In the genomic region with DNA sequence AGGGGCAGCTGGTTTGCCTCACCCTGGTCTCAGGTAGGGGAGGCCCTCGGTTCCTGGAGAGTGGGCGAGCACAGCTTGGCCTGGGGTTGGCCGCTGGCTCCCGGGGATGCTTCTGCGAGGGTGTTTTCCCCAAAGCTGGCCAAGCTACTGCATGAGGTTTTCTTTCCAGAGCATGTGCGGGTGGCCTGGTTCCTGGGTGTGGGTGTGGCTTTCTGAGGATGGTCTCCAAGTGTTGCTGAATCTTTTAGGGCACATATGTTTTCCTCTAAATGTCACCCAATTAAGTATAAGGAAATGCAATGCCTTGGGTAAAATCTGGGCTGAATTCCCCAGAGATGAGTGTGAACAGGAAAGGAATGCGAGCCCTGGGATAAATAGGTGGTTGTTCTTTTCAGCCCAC, we compare ENCODE assay signal across 16 cellular contexts.
DNase-seq lines count a peak whose midpoint lies in the region; ATAC-seq and TF ChIP-seq lines count a peak whose summit lies in the region.
"Had no signal": no experiment of that assay in that cellular context is flagged by ENCODE, and none has a peak within 500 bp of the region (broad histone marks: within the 10 kb centered on the region; RNA-seq: fewer than 3 reads in every experiment).

No MANE protein-coding gene starts in this region.

- H4K91ac ChIP-seq in neuronal stem cell (ENCODE audit: low read depth, low read length, poor library complexity), result no peak overlapping the region

- no peak for TF ChIP-seq CTCF in GM10266 (IDR thresholded peaks at IDR 0.05; ENCODE audit: control insufficient read depth, insufficient read depth, low read depth, missing control alignments)

- peaks cover 0 to 3% of the 10 kb centered on the region in 2 donors for H3K4me1 ChIP-seq in neuronal stem cell (ENCODE audit: control insufficient read depth in 2 of 2, insufficient read depth in 1 of 2, low read depth in 1 of 2, low read length in 2 of 2)
- H3K4me1 ChIP-seq: BE2C, body of pancreas, left ventricle myocardium inferior had no signal

- no peak overlapping the region for H2BK15ac ChIP-seq in neuronal stem cell (ENCODE audit: low read length)

- no peak overlapping the region for H3K23ac ChIP-seq in neuronal stem cell (ENCODE audit: low read depth, low read length, poor library complexity)

- no peak overlapping the region for H3K4ac ChIP-seq in neuronal stem cell (ENCODE audit: low read length)

- H2AK5ac ChIP-seq in neuronal stem cell (ENCODE audit: low read depth, low read length), result no peak overlapping the region

- H3K18ac ChIP-seq in neuronal stem cell (ENCODE audit: low read length), result peak overlapping the region; percentile 86

- no peak overlapping the region for H4K8ac ChIP-seq in neuronal stem cell (ENCODE audit: low read depth, low read length)

- H3K4me3 ChIP-seq in MG63, result no peak overlapping the region
- H3K4me3 ChIP-seq in neuronal stem cell (ENCODE audit: low read length in 2 of 2), result no peak overlapping the region
- H3K4me3 ChIP-seq: body of pancreas, left ventricle myocardium inferior had no signal

- H3K36me3 ChIP-seq in MG63 (no peaks in the 10 kb centered on the region), neuronal stem cell (replicated peaks in 1 of 2; ENCODE audit: control insufficient read depth in 2 of 2, insufficient read depth in 2 of 2, low read length in 2 of 2) (no peaks in the 10 kb centered on the region)
- H3K36me3 ChIP-seq: BE2C, left ventricle myocardium inferior had no signal

- H3K27me3 ChIP-seq in MG63, result no peaks in the 10 kb centered on the region; the same call in 1 of the 2 replicates
- no peaks in the 10 kb centered on the region for H3K27me3 ChIP-seq in neuronal stem cell (ENCODE audit: control insufficient read depth in 3 of 3, insufficient read depth in 3 of 3, low read depth in 1 of 3, low read length in 3 of 3)
- H3K27me3 ChIP-seq: BE2C, body of pancreas had no signal

- H2BK120ac ChIP-seq in neuronal stem cell (ENCODE audit: low read depth, low read length), result peak overlapping the region; percentile 47

- H2BK12ac ChIP-seq in neuronal stem cell (ENCODE audit: low read length), result no peak overlapping the region

- DNase-seq in Daoy (ENCODE audit: low read depth) (peak; percentile 37), MG63 (peak; percentile 57), fibroblast of gingiva (ENCODE audit: low read depth) (peak; percentile 22), neuronal stem cell (ENCODE audit: low spot score) (no peak), HuH-7 (ENCODE audit: low spot score) (no peak), GM10266 (ENCODE audit: extremely low spot score) (no peak)
- DNase-seq in stimulated activated CD4-positive, alpha-beta T cell treated with anti-CD3 and anti-CD28 coated beads, Interleukin-1b, Interleukin-23, amount 100 ng/mL, for 48 hours, result no peak
- DNase-seq: BE2C; body of pancreas; dermis blood vessel endothelial cell; GOT3; left ventricle myocardium inferior; NCI-H2081; NCI-H82; stimulated activated naive CD8-positive, alpha-beta T cell treated with anti-CD3 and anti-CD28 coated beads, Interleukin-15, amount 100 ng/mL, for 72 hours had no signal

- H2BK5ac ChIP-seq in neuronal stem cell (ENCODE audit: low read length), result no peak overlapping the region

- whole genome bisulfite sequencing in neuronal stem cell (ENCODE audit: extremely low coverage in 2 of 2, insufficient read length in 2 of 2, insufficient replicate concordance in 1 of 2), 2 donors, result no CpG with 5 or more reads among the region's 7 CpGs

- no peak overlapping the region for H3K9ac ChIP-seq in neuronal stem cell (ENCODE audit: low read depth, low read length, poor library complexity)

- no peak overlapping the region for H3K4me2 ChIP-seq in neuronal stem cell (ENCODE audit: insufficient read depth, low read length, poor library complexity, severe bottlenecking)

- H3K9me3 ChIP-seq in MG63 (peaks cover 2% of the 10 kb centered on the region; the same call in 1 of the 2 replicates), neuronal stem cell (replicated peaks in 1 of 2; ENCODE audit: control insufficient read depth in 2 of 2, insufficient read depth in 1 of 2, low read depth in 1 of 2, low read length in 2 of 2) (peaks cover 0 to 5% of the 10 kb centered on the region in 2 donors)
- H3K9me3 ChIP-seq: BE2C, body of pancreas had no signal

- no peak overlapping the region for H3K14ac ChIP-seq in neuronal stem cell (ENCODE audit: low read length)

- no peak overlapping the region for H2AFZ ChIP-seq in neuronal stem cell (ENCODE audit: low read length)

- no peaks in the 10 kb centered on the region for H3K79me1 ChIP-seq in neuronal stem cell (ENCODE audit: low read depth, low read length)

- no peak overlapping the region for H3K27ac ChIP-seq in neuronal stem cell (replicated peaks; ENCODE audit: low read length)
- H3K27ac ChIP-seq: body of pancreas, left ventricle myocardium inferior had no signal

- no peak for ATAC-seq in GM18519 (IDR thresholded peaks at IDR 0.05; ENCODE audit: low FRiP score, unreplicated experiment)
- ATAC-seq: body of pancreas; stimulated activated naive CD8-positive, alpha-beta T cell treated with anti-CD3 and anti-CD28 coated beads, Interleukin-15, amount 100 ng/mL, for 72 hours had no signal

Comparison
In these comparisons a context has a peak if more than half of its experiments do, and no peak if none do; other contexts are left out.
1. DNase-seq: peak in Daoy (single experiment), MG63 (single experiment) and fibroblast of gingiva (single experiment); none in neuronal stem cell (single experiment), HuH-7 (single experiment), stimulated activated CD4-positive, alpha-beta T cell treated with anti-CD3 and anti-CD28 coated beads, Interleukin-1b, Interleukin-23, amount 100 ng/mL, for 48 hours (single experiment) and GM10266 (single experiment).